28 cellular contexts compared by ENCODE assay signal in genomic region chr12:58901664-58902063, GRCh38. TPM values are rescaled to one million over a fixed set of nuclear protein-coding genes. Genes with fewer than 3 reads are reported as not detected.
"Had no signal": no experiment of that assay in that cellular context is flagged by ENCODE, and none has a peak within 500 bp of the region (broad histone marks: within the 10 kb centered on the region; RNA-seq: fewer than 3 reads in every experiment).

No MANE protein-coding gene starts in this region.

- H3K9me3 ChIP-seq: esophagus muscularis mucosa, prostate gland, right lobe of liver, testis, tibial nerve, upper lobe of right lung, vagina had no signal

- H3K4me3 Mint-ChIP-seq: natural killer cell treated with Interleukin-12 subunit alpha and Interleukin-12 subunit beta and Interleukin-15 and Interleukin-18, amount 100 ng/mL, for 72 hours; neural progenitor cell; stimulated activated memory B cell treated with anti-CD40 and anti-IgM and Interleukin-4, amounts not matched to agents 10 μg/mL and 1 μg/mL and 100 μg/mL, for 72 hours; stimulated activated naive CD8-positive, alpha-beta T cell treated with anti-CD3 and anti-CD28 coated beads, Interleukin-15, Interleukin-2, amounts not matched to agents 100 ng/mL and 50 ng/mL, for 24 hours had no signal

- H3K4me1 Mint-ChIP-seq: neural progenitor cell; stimulated activated memory B cell treated with anti-CD40 and anti-IgM and Interleukin-4, amounts not matched to agents 10 μg/mL and 1 μg/mL and 100 μg/mL, for 72 hours had no signal

- H3K9ac ChIP-seq: neural progenitor cell, parathyroid adenoma had no signal

- H3K27me3 Mint-ChIP-seq: natural killer cell treated with Interleukin-12 subunit alpha and Interleukin-12 subunit beta and Interleukin-15 and Interleukin-18, amount 100 ng/mL, for 72 hours; stimulated activated memory B cell treated with anti-CD40 and anti-IgM and Interleukin-4, amounts not matched to agents 10 μg/mL and 1 μg/mL and 100 μg/mL, for 72 hours; stimulated activated naive CD8-positive, alpha-beta T cell treated with anti-CD3 and anti-CD28 coated beads, Interleukin-15, Interleukin-2, amounts not matched to agents 100 ng/mL and 50 ng/mL, for 24 hours had no signal

- H3K27me3 ChIP-seq: dorsolateral prefrontal cortex, esophagus muscularis mucosa, hepatocyte, neural progenitor cell, right lobe of liver, spleen, testis, tibial nerve, upper lobe of right lung, vagina had no signal

- H3K36me3 Mint-ChIP-seq: natural killer cell treated with Interleukin-12 subunit alpha and Interleukin-12 subunit beta and Interleukin-15 and Interleukin-18, amount 100 ng/mL, for 72 hours; stimulated activated memory B cell treated with anti-CD40 and anti-IgM and Interleukin-4, amounts not matched to agents 10 μg/mL and 1 μg/mL and 100 μg/mL, for 72 hours had no signal

- H3K36me3 ChIP-seq: prostate gland, spleen, vagina had no signal

- ATAC-seq: left colon; left ventricle myocardium superior; natural killer cell treated with Interleukin-12 subunit alpha and Interleukin-12 subunit beta and Interleukin-15 and Interleukin-18, amount 100 ng/mL, for 72 hours; right lobe of liver; stimulated activated memory B cell treated with anti-CD40 and anti-IgM and Interleukin-4, amounts not matched to agents 10 μg/mL and 1 μg/mL and 100 μg/mL, for 72 hours; upper lobe of right lung had no signal

- H3K4me3 ChIP-seq: dorsolateral prefrontal cortex, esophagus muscularis mucosa, hepatocyte, lung, neural progenitor cell, prostate gland, right lobe of liver, spleen, testis, tibial nerve, upper lobe of right lung, vagina had no signal

- H3K4me2 ChIP-seq: hepatocyte, neural progenitor cell had no signal

- H3K27ac ChIP-seq: dorsolateral prefrontal cortex, esophagus muscularis mucosa, hepatocyte, neural progenitor cell, parathyroid adenoma, prostate gland, right lobe of liver, spleen, testis, tibial nerve, upper lobe of right lung, vagina had no signal

- H2AFZ ChIP-seq: hepatocyte, neural progenitor cell, parathyroid adenoma had no signal

- H3K27ac Mint-ChIP-seq: natural killer cell treated with Interleukin-12 subunit alpha and Interleukin-12 subunit beta and Interleukin-15 and Interleukin-18, amount 100 ng/mL, for 72 hours; neural progenitor cell; stimulated activated memory B cell treated with anti-CD40 and anti-IgM and Interleukin-4, amounts not matched to agents 10 μg/mL and 1 μg/mL and 100 μg/mL, for 72 hours; stimulated activated naive CD8-positive, alpha-beta T cell treated with anti-CD3 and anti-CD28 coated beads, Interleukin-15, Interleukin-2, amounts not matched to agents 100 ng/mL and 50 ng/mL, for 24 hours had no signal

- H3K9me3 Mint-ChIP-seq: stimulated activated naive CD8-positive, alpha-beta T cell treated with anti-CD3 and anti-CD28 coated beads, Interleukin-15, Interleukin-2, amounts not matched to agents 100 ng/mL and 50 ng/mL, for 24 hours had no signal

- H3K4me1 ChIP-seq: neural progenitor cell, prostate gland, right lobe of liver, spleen, testis, upper lobe of right lung had no signal

- DNase-seq: cortex of kidney; dorsolateral prefrontal cortex; effector CD8-positive, alpha-beta T cell; foreskin melanocyte; head of caudate nucleus; left colon; left ventricle myocardium superior; mesenchymal stem cell; midbrain; nucleus accumbens; right lobe of liver; spleen; stimulated activated CD4-positive, alpha-beta T cell treated with anti-CD3 and anti-CD28 coated beads, Interleukin-15, amount 100 ng/mL, for 24 hours; stimulated activated CD4-positive, alpha-beta T cell treated with anti-CD3 and anti-CD28 coated beads, Interleukin-1b, Interleukin-23, amount 100 ng/mL, for 48 hours; stimulated activated CD4-positive, alpha-beta T cell treated with anti-CD3 and anti-CD28 coated beads, Interleukin-4, amount 100 ng/mL, for 24 hours; testis; upper lobe of right lung had no signal

RNA-seq across cellular contexts. Expression of gene LRIG3, which starts 18.6 kb away (rescaled TPM):
- total RNA-seq: natural killer cell treated with Interleukin-12 subunit alpha and Interleukin-12 subunit beta and Interleukin-15 and Interleukin-18, amount 100 ng/mL, for 72 hours had no signal
